In the genomic region with DNA sequence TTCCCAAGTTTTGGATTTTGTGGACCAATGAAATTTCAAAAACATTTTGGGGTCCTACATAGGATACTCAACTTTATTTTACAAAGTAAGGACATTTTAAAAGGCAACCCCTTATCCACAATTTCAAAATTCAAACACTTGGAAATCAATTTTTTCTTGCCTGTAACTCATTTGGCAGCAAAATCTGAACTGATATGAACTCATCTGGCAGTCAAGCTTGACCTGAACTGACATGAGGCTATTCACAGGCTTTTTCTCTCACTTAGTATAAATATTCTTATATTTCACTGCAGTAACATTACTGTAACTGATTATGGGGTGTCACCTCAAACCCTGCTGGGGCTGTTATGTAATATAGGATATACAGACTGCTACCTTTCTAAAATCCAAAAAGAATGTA, we compare ENCODE assay signal across 1 cellular context.
TF ChIP-seq lines count a peak whose summit lies in the region.

No MANE protein-coding gene starts in this region.

TF ChIP-seq in HepG2, 621 proteins besides CTCF, POLR2A, EP300 and RAD21 (continued from another document):
- TF ChIP-seq ZUFSP (CRISPR knock-in tag; IDR thresholded peaks at IDR 0.05; ENCODE audit: borderline replicate concordance): no peak
- no peak for TF ChIP-seq ZSCAN9 (CRISPR knock-in tag; IDR thresholded peaks at IDR 0.05; ENCODE audit: borderline replicate concordance)
- TF ChIP-seq RNF219 (CRISPR knock-in tag; IDR thresholded peaks at IDR 0.05): no peak
- TF ChIP-seq, protein P1, sequence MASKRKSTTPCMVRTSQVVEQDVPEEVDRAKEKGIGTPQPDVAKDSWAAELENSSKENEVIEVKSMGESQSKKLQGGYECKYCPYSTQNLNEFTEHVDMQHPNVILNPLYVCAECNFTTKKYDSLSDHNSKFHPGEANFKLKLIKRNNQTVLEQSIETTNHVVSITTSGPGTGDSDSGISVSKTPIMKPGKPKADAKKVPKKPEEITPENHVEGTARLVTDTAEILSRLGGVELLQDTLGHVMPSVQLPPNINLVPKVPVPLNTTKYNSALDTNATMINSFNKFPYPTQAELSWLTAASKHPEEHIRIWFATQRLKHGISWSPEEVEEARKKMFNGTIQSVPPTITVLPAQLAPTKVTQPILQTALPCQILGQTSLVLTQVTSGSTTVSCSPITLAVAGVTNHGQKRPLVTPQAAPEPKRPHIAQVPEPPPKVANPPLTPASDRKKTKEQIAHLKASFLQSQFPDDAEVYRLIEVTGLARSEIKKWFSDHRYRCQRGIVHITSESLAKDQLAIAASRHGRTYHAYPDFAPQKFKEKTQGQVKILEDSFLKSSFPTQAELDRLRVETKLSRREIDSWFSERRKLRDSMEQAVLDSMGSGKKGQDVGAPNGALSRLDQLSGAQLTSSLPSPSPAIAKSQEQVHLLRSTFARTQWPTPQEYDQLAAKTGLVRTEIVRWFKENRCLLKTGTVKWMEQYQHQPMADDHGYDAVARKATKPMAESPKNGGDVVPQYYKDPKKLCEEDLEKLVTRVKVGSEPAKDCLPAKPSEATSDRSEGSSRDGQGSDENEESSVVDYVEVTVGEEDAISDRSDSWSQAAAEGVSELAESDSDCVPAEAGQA (IDR thresholded peaks at IDR 0.05; ENCODE audit: low read depth): no peak
- TF ChIP-seq, protein P1 (CRISPR knock-in tag; IDR thresholded peaks at IDR 0.05; ENCODE audit: borderline replicate concordance): no peak
- no peak for TF ChIP-seq MYNN (CRISPR knock-in tag; IDR thresholded peaks at IDR 0.05; ENCODE audit: low read depth)
- TF ChIP-seq, protein P2, sequence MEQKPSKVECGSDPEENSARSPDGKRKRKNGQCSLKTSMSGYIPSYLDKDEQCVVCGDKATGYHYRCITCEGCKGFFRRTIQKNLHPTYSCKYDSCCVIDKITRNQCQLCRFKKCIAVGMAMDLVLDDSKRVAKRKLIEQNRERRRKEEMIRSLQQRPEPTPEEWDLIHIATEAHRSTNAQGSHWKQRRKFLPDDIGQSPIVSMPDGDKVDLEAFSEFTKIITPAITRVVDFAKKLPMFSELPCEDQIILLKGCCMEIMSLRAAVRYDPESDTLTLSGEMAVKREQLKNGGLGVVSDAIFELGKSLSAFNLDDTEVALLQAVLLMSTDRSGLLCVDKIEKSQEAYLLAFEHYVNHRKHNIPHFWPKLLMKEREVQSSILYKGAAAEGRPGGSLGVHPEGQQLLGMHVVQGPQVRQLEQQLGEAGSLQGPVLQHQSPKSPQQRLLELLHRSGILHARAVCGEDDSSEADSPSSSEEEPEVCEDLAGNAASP (CRISPR knock-in tag; IDR thresholded peaks at IDR 0.05; ENCODE audit: borderline replicate concordance): no peak
- TF ChIP-seq, protein P3, sequence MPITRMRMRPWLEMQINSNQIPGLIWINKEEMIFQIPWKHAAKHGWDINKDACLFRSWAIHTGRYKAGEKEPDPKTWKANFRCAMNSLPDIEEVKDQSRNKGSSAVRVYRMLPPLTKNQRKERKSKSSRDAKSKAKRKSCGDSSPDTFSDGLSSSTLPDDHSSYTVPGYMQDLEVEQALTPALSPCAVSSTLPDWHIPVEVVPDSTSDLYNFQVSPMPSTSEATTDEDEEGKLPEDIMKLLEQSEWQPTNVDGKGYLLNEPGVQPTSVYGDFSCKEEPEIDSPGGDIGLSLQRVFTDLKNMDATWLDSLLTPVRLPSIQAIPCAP (CRISPR knock-in tag; IDR thresholded peaks at IDR 0.05; ENCODE audit: low read depth): no peak
